9 cellular contexts compared by ENCODE assay signal in the genomic region with DNA sequence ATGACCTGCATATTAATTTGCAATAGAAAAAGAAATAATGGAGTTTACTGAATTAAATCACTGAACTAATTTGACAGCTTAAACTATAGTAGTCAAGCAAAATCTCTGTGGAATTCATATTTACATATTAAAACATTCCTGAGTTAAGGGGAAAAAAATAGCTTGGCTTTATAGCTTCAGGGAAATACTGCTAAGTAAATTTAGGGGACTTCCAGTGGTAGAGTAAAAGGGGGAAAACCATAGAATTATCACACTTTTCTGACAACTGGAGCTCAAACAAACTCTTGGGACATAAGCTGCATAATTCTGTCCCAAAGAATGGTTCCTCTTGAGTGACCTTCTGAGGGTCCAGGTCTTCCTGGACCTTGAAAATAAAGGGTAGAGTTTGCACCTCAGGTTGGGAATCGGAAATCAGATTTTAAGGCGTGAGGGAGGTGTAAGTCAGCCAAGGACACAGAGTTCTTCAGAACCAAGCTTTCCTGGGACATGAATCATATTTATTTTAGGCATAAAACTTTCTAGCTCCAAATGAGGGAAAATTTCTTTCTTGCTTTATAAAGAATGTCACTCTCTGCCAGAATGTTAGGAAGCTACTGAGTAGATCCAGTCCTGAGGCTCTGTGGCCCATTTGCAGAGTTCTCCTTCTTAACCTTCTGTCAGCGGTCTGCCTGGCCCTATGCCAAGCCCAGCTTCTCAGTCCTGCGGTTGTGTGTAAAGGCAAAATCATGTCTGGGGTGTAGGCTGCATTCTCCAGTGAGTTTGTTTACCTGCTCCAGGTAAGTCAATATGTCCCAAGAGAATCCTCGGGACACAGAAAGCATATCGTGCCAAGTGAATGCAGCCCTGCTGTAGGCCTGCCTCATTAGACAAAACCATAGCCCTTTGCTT. TPM values are rescaled to one million over a fixed set of nuclear protein-coding genes. Genes with fewer than 3 reads are reported as not detected.
DNase-seq lines count a peak whose midpoint lies in the region; ATAC-seq and TF ChIP-seq lines count a peak whose summit lies in the region.
"Had no signal": no experiment of that assay in that cellular context is flagged by ENCODE, and none has a peak within 500 bp of the region (broad histone marks: within the 10 kb centered on the region; RNA-seq: fewer than 3 reads in every experiment).

No MANE protein-coding gene starts in this region.

- WGBS in heart right ventricle, 2 donors = 23 to 29% methylated on average over 6 of the region's 6 CpGs
- 47 to 60% (median 53%) methylated on average over 6 of the region's 6 CpGs for WGBS in spleen, 5 donors

- intact Hi-C loops in heart right ventricle (cut with DNase I) (no loop called here), spleen (cut with DNase I; ENCODE audit: low total_unique reads) (no loop called here)

- no peak for TF ChIP-seq POLR2A in spleen (IDR thresholded peaks at IDR 0.05)

- no peak for TF ChIP-seq CTCF in RWPE1 (conservative IDR thresholded peaks at IDR 0.05; ENCODE audit: low read depth)
- TF ChIP-seq CTCF in heart right ventricle (IDR thresholded peaks at IDR 0.05) = no peak
- no peak for TF ChIP-seq CTCF in spleen (IDR thresholded peaks at IDR 0.05 in 8 of 11, conservative IDR thresholded peaks at IDR 0.05 in 3 of 11)

- peak overlapping the region; percentile 44; the same call in 1 of the 2 replicates for H3K27ac ChIP-seq in RWPE1
- peak overlapping the region in 2 of 10 donors; percentile 2 to 36 for H3K27ac ChIP-seq in heart right ventricle
- H3K27ac ChIP-seq in spleen = peak overlapping the region in 5 of 8 donors; percentile 21 to 42 (median 34)

- ATAC-seq in heart right ventricle (peak in 7 of 8 donors; percentile 50 to 79 (median 65)), GM21390 (IDR thresholded peaks at IDR 0.05; ENCODE audit: unreplicated experiment) (no peak), HG03378 (IDR thresholded peaks at IDR 0.05; ENCODE audit: unreplicated experiment) (no peak), HG03095 (IDR thresholded peaks at IDR 0.05; ENCODE audit: unreplicated experiment) (no peak), GM21367 (IDR thresholded peaks at IDR 0.05; ENCODE audit: unreplicated experiment) (no peak)
- ATAC-seq: natural killer cell had no signal

- POLR2A ChIA-PET in RWPE1 (lab: Yijun Ruan, JAX; ENCODE audit: low non-redundant PET) = interaction anchor here (1.3 kb wide), 1 partner anchor 9 kb away, joined by 4 read pairs; no protein-coding TSS in a partner anchor

- DNase-seq in RWPE1 (ENCODE audit: low spot score) = peak; percentile 22
- peak; percentile 59 to 68 for DNase-seq in heart right ventricle
- no peak for DNase-seq in spleen
- DNase-seq: natural killer cell had no signal

- H3K36me3 ChIP-seq in heart right ventricle (no peaks in the 10 kb centered on the region), spleen (no peaks in the 10 kb centered on the region)

- H3K27me3 ChIP-seq in heart right ventricle = peaks cover 0 to 3% (median 0%) of the 10 kb centered on the region in 7 donors
- no peaks in the 10 kb centered on the region for H3K27me3 ChIP-seq in spleen (replicated peaks in 1 of 7)

- no peak for TF ChIP-seq RAD21 in Ishikawa (IDR thresholded peaks at IDR 0.05; ENCODE audit: low read depth)

- CTCF ChIA-PET in RWPE1 (lab: Yijun Ruan, JAX) = interaction anchor here (0.7 to 2.1 kb wide), 3 partner anchors 9 to 28 kb away, joined by 3 to 19 read pairs (median 3); no protein-coding TSS in a partner anchor

- H3K9me3 ChIP-seq in heart right ventricle (no peaks in the 10 kb centered on the region), spleen (no peaks in the 10 kb centered on the region)

- H3K4me1 ChIP-seq in heart right ventricle (peaks cover 0 to 37% (median 18%) of the 10 kb centered on the region in 9 donors), spleen (peaks cover 7 to 39% (median 20%) of the 10 kb centered on the region in 6 donors)

- peak overlapping the region in 2 of 10 donors; percentile 5 to 27 for H3K4me3 ChIP-seq in heart right ventricle
- H3K4me3 ChIP-seq in spleen = no peak overlapping the region

- no peak for TF ChIP-seq EP300 in Ishikawa (IDR thresholded peaks at IDR 0.05; ENCODE audit: borderline replicate concordance)

TF ChIP-seq in Ishikawa, 13 proteins besides CTCF, POLR2A, EP300 and RAD21:
- TF ChIP-seq USF1 (IDR thresholded peaks at IDR 0.05) (no peak), NFIC (IDR thresholded peaks at IDR 0.05) (peak; percentile 72), EGR1 (IDR thresholded peaks at IDR 0.05) (no peak)
- TF ChIP-seq, protein P1, sequence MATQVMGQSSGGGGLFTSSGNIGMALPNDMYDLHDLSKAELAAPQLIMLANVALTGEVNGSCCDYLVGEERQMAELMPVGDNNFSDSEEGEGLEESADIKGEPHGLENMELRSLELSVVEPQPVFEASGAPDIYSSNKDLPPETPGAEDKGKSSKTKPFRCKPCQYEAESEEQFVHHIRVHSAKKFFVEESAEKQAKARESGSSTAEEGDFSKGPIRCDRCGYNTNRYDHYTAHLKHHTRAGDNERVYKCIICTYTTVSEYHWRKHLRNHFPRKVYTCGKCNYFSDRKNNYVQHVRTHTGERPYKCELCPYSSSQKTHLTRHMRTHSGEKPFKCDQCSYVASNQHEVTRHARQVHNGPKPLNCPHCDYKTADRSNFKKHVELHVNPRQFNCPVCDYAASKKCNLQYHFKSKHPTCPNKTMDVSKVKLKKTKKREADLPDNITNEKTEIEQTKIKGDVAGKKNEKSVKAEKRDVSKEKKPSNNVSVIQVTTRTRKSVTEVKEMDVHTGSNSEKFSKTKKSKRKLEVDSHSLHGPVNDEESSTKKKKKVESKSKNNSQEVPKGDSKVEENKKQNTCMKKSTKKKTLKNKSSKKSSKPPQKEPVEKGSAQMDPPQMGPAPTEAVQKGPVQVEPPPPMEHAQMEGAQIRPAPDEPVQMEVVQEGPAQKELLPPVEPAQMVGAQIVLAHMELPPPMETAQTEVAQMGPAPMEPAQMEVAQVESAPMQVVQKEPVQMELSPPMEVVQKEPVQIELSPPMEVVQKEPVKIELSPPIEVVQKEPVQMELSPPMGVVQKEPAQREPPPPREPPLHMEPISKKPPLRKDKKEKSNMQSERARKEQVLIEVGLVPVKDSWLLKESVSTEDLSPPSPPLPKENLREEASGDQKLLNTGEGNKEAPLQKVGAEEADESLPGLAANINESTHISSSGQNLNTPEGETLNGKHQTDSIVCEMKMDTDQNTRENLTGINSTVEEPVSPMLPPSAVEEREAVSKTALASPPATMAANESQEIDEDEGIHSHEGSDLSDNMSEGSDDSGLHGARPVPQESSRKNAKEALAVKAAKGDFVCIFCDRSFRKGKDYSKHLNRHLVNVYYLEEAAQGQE (IDR thresholded peaks at IDR 0.05; ENCODE audit: low read depth) = no peak

RNA-seq across cellular contexts. Expression of gene CCNI, which starts 28.9 kb away (rescaled TPM):
- total RNA-seq in heart right ventricle (100 to 1,000 TPM; 223 to 354 (median 306) TPM), spleen (100 to 1,000 TPM; 243 to 312 (median 269) TPM)
- polyA plus RNA-seq in heart right ventricle (100 to 1,000 TPM in 1 of 2 donors, 10 to 100 TPM in 1; 30.8 to 135 TPM), spleen (100 to 1,000 TPM in 2 of 3 donors, 10 to 100 TPM in 1; 88.8 to 137 (median 122) TPM)

RNA-seq across cellular contexts. Expression of gene CCNG2, which starts 52.4 kb away (rescaled TPM):
- total RNA-seq in heart right ventricle (10 to 100 TPM in 4 of 10 donors, 1 to 10 TPM in 6; 2.3 to 16.6 (median 9.7) TPM), spleen (100 to 1,000 TPM in 1 of 7 donors, 10 to 100 TPM in 6; 50.6 to 106 (median 61.6) TPM)
- polyA plus RNA-seq in heart right ventricle (1 to 10 TPM; 3.0 to 6.1 TPM), spleen (10 to 100 TPM; 20.2 to 24.9 (median 24.6) TPM)

Comparison
In these comparisons a context has a peak if more than half of its experiments do, and no peak if none do; other contexts are left out.
1. ATAC-seq: peak in heart right ventricle (7 of 8); none in GM21390 (single experiment), HG03378 (single experiment), HG03095 (single experiment) and GM21367 (single experiment).